9 cellular contexts compared by ENCODE assay signal in the genomic region with DNA sequence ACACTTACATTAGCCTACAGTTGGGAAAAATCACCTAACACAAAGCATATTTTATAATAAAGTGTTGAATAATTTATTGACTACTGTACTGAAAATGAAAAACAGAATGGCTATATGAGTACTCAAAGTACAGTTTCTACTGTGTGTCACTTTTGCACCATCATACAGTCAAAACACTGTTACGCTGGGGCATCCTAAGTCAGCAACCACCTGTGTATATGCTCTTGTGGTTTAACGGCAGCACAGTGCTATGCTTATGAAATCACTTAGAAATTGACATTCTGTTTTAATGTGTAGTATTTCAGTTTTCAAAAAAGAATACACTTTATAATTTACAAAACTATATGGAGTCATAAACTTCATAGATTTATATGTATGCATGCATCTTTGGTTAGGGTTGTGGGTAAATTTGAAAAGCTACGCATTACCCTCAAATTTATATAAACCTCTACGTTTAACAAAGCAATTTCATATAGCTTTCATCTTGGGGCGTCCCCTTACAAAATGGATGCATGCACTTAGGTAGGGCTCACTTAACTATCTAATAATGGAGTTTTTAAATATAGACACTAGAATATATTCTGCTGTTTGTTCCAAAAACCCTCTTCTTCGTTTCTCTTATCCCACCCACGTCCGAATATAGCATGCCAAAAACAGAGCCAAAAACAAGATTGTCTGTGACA. TPM values are rescaled to one million over a fixed set of nuclear protein-coding genes. Genes with fewer than 3 reads are reported as not detected.
DNase-seq lines count a peak whose midpoint lies in the region; ATAC-seq, FAIRE-seq and TF ChIP-seq lines count a peak whose summit lies in the region.
"Had no signal": no experiment of that assay in that cellular context is flagged by ENCODE, and none has a peak within 500 bp of the region (broad histone marks: within the 10 kb centered on the region; RNA-seq: fewer than 3 reads in every experiment).

No MANE protein-coding gene starts in this region.

- H3K4me1 ChIP-seq in kidney (ENCODE audit: control insufficient read depth in 1 of 2, insufficient read depth in 1 of 2, low read depth in 1 of 2, low read length in 2 of 2) = peaks cover 0 to 4% of the 10 kb centered on the region in 2 donors

- no peak overlapping the region for H3K27ac Mint-ChIP-seq in WTC11

- CTCF ChIA-PET in WTC11 (lab: Charles Lee) = interaction anchor here (1.2 to 1.8 kb wide), 2 partner anchors 30 to 59 kb away, joined by 3 to 8 read pairs; no protein-coding TSS in a partner anchor

- FAIRE-seq in kidney (lab: Jason Lieb, UNC) = no peak
- FAIRE-seq: endometrium had no signal

- intact Hi-C loops in kidney (cut with DNase I) = no loop called here

- no peaks in the 10 kb centered on the region for H3K9me3 ChIP-seq in kidney (ENCODE audit: control insufficient read depth in 1 of 2, low read length in 2 of 2)

- TF ChIP-seq CTCF in WTC11 (IDR thresholded peaks at IDR 0.05) (no peak), kidney (IDR thresholded peaks at IDR 0.05; ENCODE audit: borderline replicate concordance, extremely low read depth, insufficient read depth) (no peak), GM10266 (IDR thresholded peaks at IDR 0.05; ENCODE audit: control insufficient read depth, insufficient read depth, low read depth, missing control alignments) (no peak)

- no peaks in the 10 kb centered on the region for H3K9me3 Mint-ChIP-seq in WTC11

- H3K4me3 Mint-ChIP-seq in WTC11 = peak overlapping the region; percentile 93

- H3K9ac ChIP-seq in kidney (ENCODE audit: low read length in 2 of 2) = peak overlapping the region in 1 of 2 donors; percentile 17

- H3K4me1 Mint-ChIP-seq in WTC11 = peaks cover 8% of the 10 kb centered on the region; the same call in 1 of the 2 replicates

- peak; percentile 29 for DNase-seq in stimulated activated CD4-positive, alpha-beta T cell treated with anti-CD3 and anti-CD28 coated beads, Interleukin-1b, Interleukin-23, amount 100 ng/mL, for 48 hours
- no peak for DNase-seq in stimulated activated CD4-positive, alpha-beta T cell treated with anti-CD3 and anti-CD28 coated beads, Interleukin-12 subunit alpha, Interleukin-12 subunit beta, amount 100 ng/mL, for 4 hours
- DNase-seq in WTC11 (ENCODE audit: low spot score) (no peak), kidney (no peak), GM10266 (ENCODE audit: extremely low spot score) (no peak), NCI-H187 treated with DMSO at 0.1 percent for 48 hours (lab: John Stamatoyannopoulos, UW) (no peak), NCI-H345 treated with DMSO at 0.1 percent for 48 hours (lab: John Stamatoyannopoulos, UW; ENCODE audit: unreplicated experiment) (no peak)

- no peaks in the 10 kb centered on the region for H3K27me3 Mint-ChIP-seq in WTC11 (ENCODE audit: low read depth)

- no peak overlapping the region for H3K27ac ChIP-seq in kidney (ENCODE audit: low read depth in 2 of 2, low read length in 2 of 2)

- no peak for ATAC-seq in WTC11
- ATAC-seq in GM18505 (IDR thresholded peaks at IDR 0.05; ENCODE audit: unreplicated experiment) = no peak

- TF ChIP-seq POLR2A in GM18505 (IDR thresholded peaks at IDR 0.05; ENCODE audit: borderline replicate concordance, extremely low read depth, insufficient read depth, insufficient read length) = no peak

- H3K36me3 ChIP-seq in kidney (ENCODE audit: control insufficient read depth in 1 of 2, insufficient read depth in 2 of 2, low read length in 2 of 2) = no peaks in the 10 kb centered on the region

- H3K36me3 Mint-ChIP-seq in WTC11 = peaks cover 1% of the 10 kb centered on the region; the same call in 1 of the 2 replicates

- peak overlapping the region; percentile 66 to 74 for H3K4me3 ChIP-seq in kidney (ENCODE audit: low read length in 2 of 2)

- POLR2A ChIA-PET in WTC11 (lab: Charles Lee) = interaction anchor here (1.0 kb wide), 1 partner anchor 16 kb away, joined by 3 read pairs; no protein-coding TSS in a partner anchor

TF ChIP-seq in WTC11, 78 proteins besides CTCF, POLR2A, EP300 and RAD21:
- TF ChIP-seq ZBTB21 (CRISPR knock-in tag; IDR thresholded peaks at IDR 0.05; ENCODE audit: borderline replicate concordance) (no peak), KAT7 (CRISPR knock-in tag; IDR thresholded peaks at IDR 0.05; ENCODE audit: borderline replicate concordance) (no peak), ZNF263 (CRISPR knock-in tag; IDR thresholded peaks at IDR 0.05; ENCODE audit: low read depth) (no peak), ZNF416 (CRISPR knock-in tag; IDR thresholded peaks at IDR 0.05) (no peak), ZNF423 (CRISPR knock-in tag; IDR thresholded peaks at IDR 0.05) (no peak), MXD4 (CRISPR knock-in tag; IDR thresholded peaks at IDR 0.05; ENCODE audit: borderline replicate concordance) (no peak), NFYB (CRISPR knock-in tag; conservative IDR thresholded peaks at IDR 0.05; ENCODE audit: low read depth) (no peak), CBFB (CRISPR knock-in tag; IDR thresholded peaks at IDR 0.05; ENCODE audit: low read depth) (no peak), FOXP1 (CRISPR knock-in tag; IDR thresholded peaks at IDR 0.05; ENCODE audit: borderline replicate concordance) (no peak), HMGA2 (CRISPR knock-in tag; IDR thresholded peaks at IDR 0.05) (no peak), ESRRA (CRISPR knock-in tag; IDR thresholded peaks at IDR 0.05; ENCODE audit: borderline replicate concordance) (no peak), GRHL2 (CRISPR knock-in tag; IDR thresholded peaks at IDR 0.05; ENCODE audit: insufficient replicate concordance, severe bottlenecking) (no peak), FOXJ3 (CRISPR knock-in tag; IDR thresholded peaks at IDR 0.05; ENCODE audit: borderline replicate concordance) (no peak), SOX15 (CRISPR knock-in tag; IDR thresholded peaks at IDR 0.05) (no peak)
- TF ChIP-seq, protein P1, sequence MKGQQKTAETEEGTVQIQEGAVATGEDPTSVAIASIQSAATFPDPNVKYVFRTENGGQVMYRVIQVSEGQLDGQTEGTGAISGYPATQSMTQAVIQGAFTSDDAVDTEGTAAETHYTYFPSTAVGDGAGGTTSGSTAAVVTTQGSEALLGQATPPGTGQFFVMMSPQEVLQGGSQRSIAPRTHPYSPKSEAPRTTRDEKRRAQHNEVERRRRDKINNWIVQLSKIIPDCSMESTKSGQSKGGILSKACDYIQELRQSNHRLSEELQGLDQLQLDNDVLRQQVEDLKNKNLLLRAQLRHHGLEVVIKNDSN (CRISPR knock-in tag; IDR thresholded peaks at IDR 0.05) = no peak
- TF ChIP-seq, protein P2, sequence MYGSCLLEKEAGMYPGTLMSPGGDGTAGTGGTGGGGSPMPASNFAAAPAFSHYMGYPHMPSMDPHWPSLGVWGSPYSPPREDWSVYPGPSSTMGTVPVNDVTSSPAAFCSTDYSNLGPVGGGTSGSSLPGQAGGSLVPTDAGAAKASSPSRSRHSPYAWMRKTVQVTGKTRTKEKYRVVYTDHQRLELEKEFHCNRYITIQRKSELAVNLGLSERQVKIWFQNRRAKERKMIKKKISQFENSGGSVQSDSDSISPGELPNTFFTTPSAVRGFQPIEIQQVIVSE (CRISPR knock-in tag; IDR thresholded peaks at IDR 0.05; ENCODE audit: borderline replicate concordance) = no peak

RNA-seq across cellular contexts. Expression of a gene that starts 0.7 kb away (rescaled TPM):
- total RNA-seq in WTC11 (2021) (9.9 to 13.5 TPM (median 12.0 TPM) in 3 replicates), kidney (0.35 TPM)
- polyA plus RNA-seq in kidney (ENCODE audit: insufficient read depth, low read depth, low replicate concordance) = not detected
